1 cellular context compared by ENCODE assay signal in genomic region chr3:87615506-87615905, GRCh38.
TF ChIP-seq lines count a peak whose summit lies in the region.

No MANE protein-coding gene starts in this region.

TF ChIP-seq in GM12878, 131 proteins besides CTCF, POLR2A, EP300 and RAD21:
- no peak for TF ChIP-seq ZNF207 (IDR thresholded peaks at IDR 0.05; ENCODE audit: borderline replicate concordance)
- 0 out of 2 replicates have a peak, but pooled peaks have one; percentile 38 for TF ChIP-seq CBX5 (IDR thresholded peaks at IDR 0.05; ENCODE audit: low read depth)
- TF ChIP-seq TCF7 (IDR thresholded peaks at IDR 0.05; ENCODE audit: borderline replicate concordance) = no peak
